ENCODE assay signal across 1 cellular context in genomic region chr1:177170756-177171535, GRCh38.
TF ChIP-seq lines count a peak whose summit lies in the region.

A gene with protein sequence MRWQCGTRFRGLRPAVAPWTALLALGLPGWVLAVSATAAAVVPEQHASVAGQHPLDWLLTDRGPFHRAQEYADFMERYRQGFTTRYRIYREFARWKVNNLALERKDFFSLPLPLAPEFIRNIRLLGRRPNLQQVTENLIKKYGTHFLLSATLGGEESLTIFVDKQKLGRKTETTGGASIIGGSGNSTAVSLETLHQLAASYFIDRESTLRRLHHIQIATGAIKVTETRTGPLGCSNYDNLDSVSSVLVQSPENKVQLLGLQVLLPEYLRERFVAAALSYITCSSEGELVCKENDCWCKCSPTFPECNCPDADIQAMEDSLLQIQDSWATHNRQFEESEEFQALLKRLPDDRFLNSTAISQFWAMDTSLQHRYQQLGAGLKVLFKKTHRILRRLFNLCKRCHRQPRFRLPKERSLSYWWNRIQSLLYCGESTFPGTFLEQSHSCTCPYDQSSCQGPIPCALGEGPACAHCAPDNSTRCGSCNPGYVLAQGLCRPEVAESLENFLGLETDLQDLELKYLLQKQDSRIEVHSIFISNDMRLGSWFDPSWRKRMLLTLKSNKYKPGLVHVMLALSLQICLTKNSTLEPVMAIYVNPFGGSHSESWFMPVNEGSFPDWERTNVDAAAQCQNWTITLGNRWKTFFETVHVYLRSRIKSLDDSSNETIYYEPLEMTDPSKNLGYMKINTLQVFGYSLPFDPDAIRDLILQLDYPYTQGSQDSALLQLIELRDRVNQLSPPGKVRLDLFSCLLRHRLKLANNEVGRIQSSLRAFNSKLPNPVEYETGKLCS (plus strand): TSS chr1:177170958. CDS start chr1:177229877, 58,919 bp downstream.

TF ChIP-seq in HEK293, 187 proteins besides CTCF, POLR2A, EP300 and RAD21 (continued from another document and continues in another):
- TF ChIP-seq PATZ1 (tag by site-specific recombination; IDR thresholded peaks at IDR 0.05) (no peak), ZNF768 (tag by site-specific recombination; IDR thresholded peaks at IDR 0.05) (no peak), ZNF600 (tag by site-specific recombination; IDR thresholded peaks at IDR 0.05) (peak; percentile 86), ZNF16 (tag by site-specific recombination; IDR thresholded peaks at IDR 0.05; ENCODE audit: low read depth) (no peak), ZNF140 (tag by site-specific recombination; IDR thresholded peaks at IDR 0.05) (no peak), ZNF184 (tag by site-specific recombination; IDR thresholded peaks at IDR 0.05) (no peak), OVOL3 (tag by site-specific recombination; IDR thresholded peaks at IDR 0.05) (no peak), ZNF24 (tag by site-specific recombination; IDR thresholded peaks at IDR 0.05) (no peak), ZBTB26 (tag by site-specific recombination; optimal IDR thresholded peaks at IDR 0.05) (peak; percentile 64), TRIM28 (IDR thresholded peaks at IDR 0.05; ENCODE audit: borderline replicate concordance, low read length) (0 out of 2 replicates have a peak, but pooled peaks have one; percentile 12), KLF7 (tag by site-specific recombination; IDR thresholded peaks at IDR 0.05; ENCODE audit: borderline replicate concordance) (no peak), YY2 (tag by site-specific recombination; IDR thresholded peaks at IDR 0.05) (no peak), ZFP69B (tag by site-specific recombination; IDR thresholded peaks at IDR 0.05) (no peak), ZIC2 (tag by site-specific recombination; IDR thresholded peaks at IDR 0.05) (peak; percentile 38; the same call in 1 of the 2 replicates), YY1 (tag by site-specific recombination; IDR thresholded peaks at IDR 0.05) (no peak), HOXA7 (CRISPR knock-in tag; IDR thresholded peaks at IDR 0.05; ENCODE audit: borderline replicate concordance) (no peak), SCRT2 (tag by site-specific recombination; IDR thresholded peaks at IDR 0.05) (peak; percentile 44; the same call in 1 of the 2 replicates), ZNF311 (tag by site-specific recombination; IDR thresholded peaks at IDR 0.05; ENCODE audit: borderline replicate concordance) (no peak), SP2 (tag by site-specific recombination; IDR thresholded peaks at IDR 0.05) (peak; percentile 79), ZNF558 (tag by site-specific recombination; IDR thresholded peaks at IDR 0.05) (no peak), ZNF155 (tag by site-specific recombination; IDR thresholded peaks at IDR 0.05) (no peak), PRDM4 (tag by site-specific recombination; IDR thresholded peaks at IDR 0.05) (no peak), KLF16 (tag by site-specific recombination; IDR thresholded peaks at IDR 0.05) (no peak), ZNF510 (tag by site-specific recombination; IDR thresholded peaks at IDR 0.05; ENCODE audit: insufficient replicate concordance) (no peak), BCL11B (tag by site-specific recombination; IDR thresholded peaks at IDR 0.05; ENCODE audit: low read depth) (no peak), ZBTB48 (tag by site-specific recombination; IDR thresholded peaks at IDR 0.05) (no peak), ZNF2 (tag by site-specific recombination; IDR thresholded peaks at IDR 0.05) (peak; percentile 51; the same call in 1 of the 2 replicates), GLIS2 (tag by site-specific recombination; IDR thresholded peaks at IDR 0.05) (peak; percentile 45; the same call in 1 of the 2 replicates), ZBTB17 (tag by site-specific recombination; IDR thresholded peaks at IDR 0.05) (peak; percentile 94), ZSCAN30 (tag by site-specific recombination; IDR thresholded peaks at IDR 0.05) (no peak), ZNF148 (tag by site-specific recombination; IDR thresholded peaks at IDR 0.05; ENCODE audit: borderline replicate concordance) (no peak), ZSCAN16 (tag by site-specific recombination; IDR thresholded peaks at IDR 0.05) (no peak)
- TF ChIP-seq, protein P1, sequence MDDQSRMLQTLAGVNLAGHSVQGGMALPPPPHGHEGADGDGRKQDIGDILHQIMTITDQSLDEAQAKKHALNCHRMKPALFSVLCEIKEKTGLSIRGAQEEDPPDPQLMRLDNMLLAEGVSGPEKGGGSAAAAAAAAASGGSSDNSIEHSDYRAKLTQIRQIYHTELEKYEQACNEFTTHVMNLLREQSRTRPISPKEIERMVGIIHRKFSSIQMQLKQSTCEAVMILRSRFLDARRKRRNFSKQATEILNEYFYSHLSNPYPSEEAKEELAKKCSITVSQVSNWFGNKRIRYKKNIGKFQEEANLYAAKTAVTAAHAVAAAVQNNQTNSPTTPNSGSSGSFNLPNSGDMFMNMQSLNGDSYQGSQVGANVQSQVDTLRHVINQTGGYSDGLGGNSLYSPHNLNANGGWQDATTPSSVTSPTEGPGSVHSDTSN (CRISPR knock-in tag; IDR thresholded peaks at IDR 0.05) = no peak
- TF ChIP-seq, protein P2, sequence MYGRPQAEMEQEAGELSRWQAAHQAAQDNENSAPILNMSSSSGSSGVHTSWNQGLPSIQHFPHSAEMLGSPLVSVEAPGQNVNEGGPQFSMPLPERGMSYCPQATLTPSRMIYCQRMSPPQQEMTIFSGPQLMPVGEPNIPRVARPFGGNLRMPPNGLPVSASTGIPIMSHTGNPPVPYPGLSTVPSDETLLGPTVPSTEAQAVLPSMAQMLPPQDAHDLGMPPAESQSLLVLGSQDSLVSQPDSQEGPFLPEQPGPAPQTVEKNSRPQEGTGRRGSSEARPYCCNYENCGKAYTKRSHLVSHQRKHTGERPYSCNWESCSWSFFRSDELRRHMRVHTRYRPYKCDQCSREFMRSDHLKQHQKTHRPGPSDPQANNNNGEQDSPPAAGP (tag by site-specific recombination; IDR thresholded peaks at IDR 0.05) = no peak
- TF ChIP-seq, protein P3, sequence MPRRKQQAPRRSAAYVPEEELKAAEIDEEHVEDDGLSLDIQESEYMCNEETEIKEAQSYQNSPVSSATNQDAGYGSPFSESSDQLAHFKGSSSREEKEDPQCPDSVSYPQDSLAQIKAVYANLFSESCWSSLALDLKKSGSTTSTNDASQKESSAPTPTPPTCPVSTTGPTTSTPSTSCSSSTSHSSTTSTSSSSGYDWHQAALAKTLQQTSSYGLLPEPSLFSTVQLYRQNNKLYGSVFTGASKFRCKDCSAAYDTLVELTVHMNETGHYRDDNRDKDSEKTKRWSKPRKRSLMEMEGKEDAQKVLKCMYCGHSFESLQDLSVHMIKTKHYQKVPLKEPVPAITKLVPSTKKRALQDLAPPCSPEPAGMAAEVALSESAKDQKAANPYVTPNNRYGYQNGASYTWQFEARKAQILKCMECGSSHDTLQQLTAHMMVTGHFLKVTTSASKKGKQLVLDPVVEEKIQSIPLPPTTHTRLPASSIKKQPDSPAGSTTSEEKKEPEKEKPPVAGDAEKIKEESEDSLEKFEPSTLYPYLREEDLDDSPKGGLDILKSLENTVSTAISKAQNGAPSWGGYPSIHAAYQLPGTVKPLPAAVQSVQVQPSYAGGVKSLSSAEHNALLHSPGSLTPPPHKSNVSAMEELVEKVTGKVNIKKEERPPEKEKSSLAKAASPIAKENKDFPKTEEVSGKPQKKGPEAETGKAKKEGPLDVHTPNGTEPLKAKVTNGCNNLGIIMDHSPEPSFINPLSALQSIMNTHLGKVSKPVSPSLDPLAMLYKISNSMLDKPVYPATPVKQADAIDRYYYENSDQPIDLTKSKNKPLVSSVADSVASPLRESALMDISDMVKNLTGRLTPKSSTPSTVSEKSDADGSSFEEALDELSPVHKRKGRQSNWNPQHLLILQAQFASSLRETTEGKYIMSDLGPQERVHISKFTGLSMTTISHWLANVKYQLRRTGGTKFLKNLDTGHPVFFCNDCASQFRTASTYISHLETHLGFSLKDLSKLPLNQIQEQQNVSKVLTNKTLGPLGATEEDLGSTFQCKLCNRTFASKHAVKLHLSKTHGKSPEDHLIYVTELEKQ (tag by site-specific recombination; IDR thresholded peaks at IDR 0.05; ENCODE audit: borderline replicate concordance) = no peak
- TF ChIP-seq, protein P4, sequence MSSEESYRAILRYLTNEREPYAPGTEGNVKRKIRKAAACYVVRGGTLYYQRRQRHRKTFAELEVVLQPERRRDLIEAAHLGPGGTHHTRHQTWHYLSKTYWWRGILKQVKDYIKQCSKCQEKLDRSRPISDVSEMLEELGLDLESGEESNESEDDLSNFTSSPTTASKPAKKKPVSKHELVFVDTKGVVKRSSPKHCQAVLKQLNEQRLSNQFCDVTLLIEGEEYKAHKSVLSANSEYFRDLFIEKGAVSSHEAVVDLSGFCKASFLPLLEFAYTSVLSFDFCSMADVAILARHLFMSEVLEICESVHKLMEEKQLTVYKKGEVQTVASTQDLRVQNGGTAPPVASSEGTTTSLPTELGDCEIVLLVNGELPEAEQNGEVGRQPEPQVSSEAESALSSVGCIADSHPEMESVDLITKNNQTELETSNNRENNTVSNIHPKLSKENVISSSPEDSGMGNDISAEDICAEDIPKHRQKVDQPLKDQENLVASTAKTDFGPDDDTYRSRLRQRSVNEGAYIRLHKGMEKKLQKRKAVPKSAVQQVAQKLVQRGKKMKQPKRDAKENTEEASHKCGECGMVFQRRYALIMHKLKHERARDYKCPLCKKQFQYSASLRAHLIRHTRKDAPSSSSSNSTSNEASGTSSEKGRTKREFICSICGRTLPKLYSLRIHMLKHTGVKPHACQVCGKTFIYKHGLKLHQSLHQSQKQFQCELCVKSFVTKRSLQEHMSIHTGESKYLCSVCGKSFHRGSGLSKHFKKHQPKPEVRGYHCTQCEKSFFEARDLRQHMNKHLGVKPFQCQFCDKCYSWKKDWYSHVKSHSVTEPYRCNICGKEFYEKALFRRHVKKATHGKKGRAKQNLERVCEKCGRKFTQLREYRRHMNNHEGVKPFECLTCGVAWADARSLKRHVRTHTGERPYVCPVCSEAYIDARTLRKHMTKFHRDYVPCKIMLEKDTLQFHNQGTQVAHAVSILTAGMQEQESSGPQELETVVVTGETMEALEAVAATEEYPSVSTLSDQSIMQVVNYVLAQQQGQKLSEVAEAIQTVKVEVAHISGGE (tag by site-specific recombination; conservative IDR thresholded peaks at IDR 0.05; ENCODE audit: low read depth) = no peak
- TF ChIP-seq, protein P5, sequence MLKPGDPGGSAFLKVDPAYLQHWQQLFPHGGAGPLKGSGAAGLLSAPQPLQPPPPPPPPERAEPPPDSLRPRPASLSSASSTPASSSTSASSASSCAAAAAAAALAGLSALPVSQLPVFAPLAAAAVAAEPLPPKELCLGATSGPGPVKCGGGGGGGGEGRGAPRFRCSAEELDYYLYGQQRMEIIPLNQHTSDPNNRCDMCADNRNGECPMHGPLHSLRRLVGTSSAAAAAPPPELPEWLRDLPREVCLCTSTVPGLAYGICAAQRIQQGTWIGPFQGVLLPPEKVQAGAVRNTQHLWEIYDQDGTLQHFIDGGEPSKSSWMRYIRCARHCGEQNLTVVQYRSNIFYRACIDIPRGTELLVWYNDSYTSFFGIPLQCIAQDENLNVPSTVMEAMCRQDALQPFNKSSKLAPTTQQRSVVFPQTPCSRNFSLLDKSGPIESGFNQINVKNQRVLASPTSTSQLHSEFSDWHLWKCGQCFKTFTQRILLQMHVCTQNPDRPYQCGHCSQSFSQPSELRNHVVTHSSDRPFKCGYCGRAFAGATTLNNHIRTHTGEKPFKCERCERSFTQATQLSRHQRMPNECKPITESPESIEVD (tag by site-specific recombination; IDR thresholded peaks at IDR 0.05) = no peak
